ENCODE assay signal across 13 cellular contexts in the genomic region with DNA sequence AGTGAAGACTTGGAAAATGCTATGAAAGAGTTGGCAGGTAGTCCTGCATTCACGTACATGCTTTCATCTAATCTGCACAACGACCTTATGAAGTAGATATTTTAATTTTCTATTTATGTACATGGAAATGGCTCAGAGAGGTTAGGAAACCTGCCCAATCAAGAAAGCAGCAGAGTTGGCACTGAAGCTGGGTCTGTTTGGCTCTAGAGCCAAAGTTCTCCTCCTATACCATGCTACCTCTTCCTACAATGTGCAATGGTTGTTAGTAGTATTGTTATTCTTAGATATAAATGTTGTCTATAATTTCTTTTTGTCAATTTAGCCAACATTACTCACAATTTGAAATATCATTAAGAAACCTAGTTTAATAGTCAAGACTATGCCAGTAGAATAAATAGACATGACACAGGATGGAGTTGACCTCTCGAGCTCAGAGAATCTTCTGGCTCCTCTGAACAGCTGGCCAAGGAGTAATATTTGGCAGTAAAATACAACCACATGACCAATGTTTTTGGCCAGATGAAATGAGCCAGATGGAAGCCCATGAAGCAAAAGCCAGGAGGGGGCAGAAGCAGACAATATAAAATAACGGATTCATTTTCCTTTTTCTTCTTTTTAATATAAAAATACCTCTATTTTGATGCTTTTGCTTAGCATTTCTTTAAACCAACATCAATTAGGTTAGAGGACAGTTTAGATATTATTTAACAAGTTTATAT.
A peak's percentile ranks its signal among the peaks of the same experiment; 100 is the strongest.
DNase-seq lines count a peak whose midpoint lies in the region; ATAC-seq, FAIRE-seq and TF ChIP-seq lines count a peak whose summit lies in the region.
"Had no signal": no experiment of that assay in that cellular context is flagged by ENCODE, and none has a peak within 500 bp of the region (broad histone marks: within the 10 kb centered on the region; RNA-seq: fewer than 3 reads in every experiment).

No MANE protein-coding gene starts in this region.

- H4K20me1 ChIP-seq in astrocyte (ENCODE audit: insufficient read depth, low read length) = no peaks in the 10 kb centered on the region

- H3K27me3 ChIP-seq in astrocyte (ENCODE audit: insufficient read depth, low read length) (no peaks in the 10 kb centered on the region), gastroesophageal sphincter (no peaks in the 10 kb centered on the region), ovary (no peaks in the 10 kb centered on the region)

- no peaks in the 10 kb centered on the region for H3K79me2 ChIP-seq in astrocyte (ENCODE audit: insufficient read depth, low read length)

- no peak for FAIRE-seq in astrocyte (lab: Jason Lieb, UNC)

- no peak overlapping the region for H2AFZ ChIP-seq in astrocyte (ENCODE audit: low read depth, low read length)

- H3K36me3 ChIP-seq in astrocyte (ENCODE audit: insufficient read depth, low read length) = no peaks in the 10 kb centered on the region
- no peaks in the 10 kb centered on the region for H3K36me3 ChIP-seq in gastroesophageal sphincter
- no peaks in the 10 kb centered on the region for H3K36me3 ChIP-seq in ovary

- no peaks in the 10 kb centered on the region for H3K9me3 ChIP-seq in astrocyte (ENCODE audit: insufficient read depth, low read depth, low read length)
- no peaks in the 10 kb centered on the region for H3K9me3 ChIP-seq in gastroesophageal sphincter
- H3K9me3 ChIP-seq in ovary = no peaks in the 10 kb centered on the region

- H3K9me3 Mint-ChIP-seq in astrocyte (ENCODE audit: unreplicated experiment) = no peaks in the 10 kb centered on the region
- H3K9me3 Mint-ChIP-seq in HFFc6 = no peaks in the 10 kb centered on the region

- ATAC-seq in gastroesophageal sphincter (peak; percentile 83), HG03135 (IDR thresholded peaks at IDR 0.05; ENCODE audit: unreplicated experiment) (no peak), GM18858 (IDR thresholded peaks at IDR 0.05; ENCODE audit: unreplicated experiment) (no peak)

- H3K9ac ChIP-seq in astrocyte (ENCODE audit: low read length) = no peak overlapping the region

- H3K27ac Mint-ChIP-seq in astrocyte (ENCODE audit: unreplicated experiment) = no peak overlapping the region
- no peak overlapping the region for H3K27ac Mint-ChIP-seq in HFFc6

- H3K27me3 Mint-ChIP-seq in astrocyte (ENCODE audit: low read depth, unreplicated experiment) (no peaks in the 10 kb centered on the region), HFFc6 (ENCODE audit: insufficient read depth) (peaks cover 4% of the 10 kb centered on the region)

- intact Hi-C loops in ovary (cut with DNase I) = no loop called here

- H3K27ac ChIP-seq in astrocyte (ENCODE audit: low read depth, low read length) = no peak overlapping the region
- H3K27ac ChIP-seq in gastroesophageal sphincter = peak overlapping the region; percentile 46 to 67 (median 58)
- peak overlapping the region in 1 of 2 donors; percentile 56 for H3K27ac ChIP-seq in ovary

- WGBS in gastroesophageal sphincter (ENCODE audit: low coverage in 1 of 2), 2 donors = 4 to 27% methylated on average over 3 to 4 of the region's 4 CpGs
- WGBS in ovary, 3 donors = 11 to 15% (median 13%) methylated on average over 4 of the region's 4 CpGs

- TF ChIP-seq CTCF in AG10803 (conservative IDR thresholded peaks at IDR 0.05; ENCODE audit: low read length) (0 out of 2 replicates have a peak, but pooled peaks have one; percentile 7), astrocyte (IDR thresholded peaks at IDR 0.05; ENCODE audit: insufficient read depth, low read depth, low read length) (no peak), gastroesophageal sphincter (IDR thresholded peaks at IDR 0.05) (peak; percentile 15 to 56 (median 34)), ovary (IDR thresholded peaks at IDR 0.05) (peak in 2 of 3 donors; percentile 26 to 51), HFFc6 (IDR thresholded peaks at IDR 0.05) (no peak)

- H3K4me3 ChIP-seq in AG10803 (ENCODE audit: low read length) = no peak overlapping the region
- no peak overlapping the region for H3K4me3 ChIP-seq in astrocyte (ENCODE audit: insufficient read depth, low read depth, low read length)
- H3K4me3 ChIP-seq in gastroesophageal sphincter = peak overlapping the region in 1 of 2 donors; percentile 12
- no peak overlapping the region for H3K4me3 ChIP-seq in ovary

- H3K4me3 Mint-ChIP-seq in astrocyte (ENCODE audit: unreplicated experiment) (no peak overlapping the region), HFFc6 (no peak overlapping the region)

- no peaks in the 10 kb centered on the region for H3K4me1 ChIP-seq in astrocyte (ENCODE audit: insufficient read depth, low read length)
- H3K4me1 ChIP-seq in gastroesophageal sphincter = peaks cover 0 to 69% (median 5%) of the 10 kb centered on the region in 3 donors
- H3K4me1 ChIP-seq in ovary (ENCODE audit: insufficient read depth) = peaks cover 2% of the 10 kb centered on the region

- no peaks in the 10 kb centered on the region for H3K36me3 Mint-ChIP-seq in astrocyte (ENCODE audit: low read depth, unreplicated experiment)
- H3K36me3 Mint-ChIP-seq in HFFc6 (ENCODE audit: low read depth) = no peaks in the 10 kb centered on the region

- TF ChIP-seq EP300 in gastroesophageal sphincter (IDR thresholded peaks at IDR 0.05) = no peak
- TF ChIP-seq EP300 in ovary (IDR thresholded peaks at IDR 0.05) = no peak

- peak; percentile 1 for DNase-seq in AG10803 (ENCODE audit: low read depth)
- peak; percentile 22 for DNase-seq in astrocyte (ENCODE audit: low read depth)
- DNase-seq in ovary = peak; percentile 31 to 50 (median 43)
- no peak for DNase-seq in SKM-1 treated with dmso at 0.1 percent for 144 hours (lab: John Stamatoyannopoulos, UW; ENCODE audit: unreplicated experiment)
- no peak for DNase-seq in HFFc6
- DNase-seq: activated CD4-positive, alpha-beta T cell treated with anti-CD3 and anti-CD28 coated beads, Interleukin-2, amount 50 U/mL, for 1 hour; activated gamma-delta T cell; dermis blood vessel endothelial cell; NCI-H526 treated with DMSO at 0.1 percent for 48 hours; stimulated activated CD4-positive, alpha-beta T cell treated with anti-CD3 and anti-CD28 coated beads, Interleukin-4, amount 100 ng/mL, for 4 hours had no signal

- H3K4me2 ChIP-seq in astrocyte (ENCODE audit: low read length) = no peak overlapping the region

- TF ChIP-seq POLR2A in gastroesophageal sphincter (IDR thresholded peaks at IDR 0.05) = no peak
- TF ChIP-seq POLR2A in ovary (IDR thresholded peaks at IDR 0.05) = no peak

- H3K4me1 Mint-ChIP-seq in astrocyte (ENCODE audit: low read depth, unreplicated experiment) (no peaks in the 10 kb centered on the region), HFFc6 (ENCODE audit: low read depth) (no peaks in the 10 kb centered on the region)

Comparison
In these comparisons a context has a peak if more than half of its experiments do, and no peak if none do; other contexts are left out.
1. DNase-seq: peak in AG10803 (single experiment), astrocyte (single experiment) and ovary (5 of 5); none in SKM-1 treated with dmso at 0.1 percent for 144 hours (single experiment) and HFFc6 (single experiment).
2. CTCF ChIP-seq: peak in AG10803 (single experiment), gastroesophageal sphincter (4 of 4) and ovary (2 of 3); none in astrocyte (single experiment) and HFFc6 (single experiment).